20 cellular contexts compared by ENCODE assay signal in genomic region chr10:84049300-84050015, GRCh38.
A peak's percentile ranks its signal among the peaks of the same experiment; 100 is the strongest.
DNase-seq lines count a peak whose midpoint lies in the region; ATAC-seq, FAIRE-seq and TF ChIP-seq lines count a peak whose summit lies in the region.
"Had no signal": no experiment of that assay in that cellular context is flagged by ENCODE, and none has a peak within 500 bp of the region (broad histone marks: within the 10 kb centered on the region; RNA-seq: fewer than 3 reads in every experiment).

No MANE protein-coding gene starts in this region.

- H3K27ac ChIP-seq in IMR-90 (ENCODE audit: insufficient read depth, low read length) (no peak overlapping the region), H1 (ENCODE audit: low read depth, low read length) (no peak overlapping the region), trophoblast cell (ENCODE audit: low read depth, low read length) (no peak overlapping the region)
- H3K27ac ChIP-seq: HL-60 had no signal

- TF ChIP-seq CTCF in IMR-90 (conservative IDR thresholded peaks at IDR 0.05; ENCODE audit: low read depth, low read length) (no peak), H1 (IDR thresholded peaks at IDR 0.05; ENCODE audit: control extremely low read depth in 1 of 3, insufficient read depth in 1 of 3, low read depth in 1 of 3, low read length in 3 of 3) (no peak), D721Med (IDR thresholded peaks at IDR 0.05; ENCODE audit: insufficient read depth, missing control alignments) (no peak)

- BruUV-seq in IMR-90 (replicated peaks; lab: Mats Ljungman, UMichigan): no TSS peak

- H2BK20ac ChIP-seq in IMR-90 (ENCODE audit: low read depth, low read length) (no peak overlapping the region), H1 (ENCODE audit: low read length) (no peak overlapping the region)

- H3K18ac ChIP-seq in IMR-90 (ENCODE audit: low read depth, low read length): no peak overlapping the region
- no peak overlapping the region for H3K18ac ChIP-seq in H1 (ENCODE audit: extremely low read depth, low read length)
- no peak overlapping the region for H3K18ac ChIP-seq in trophoblast cell (ENCODE audit: low read length)

- no peaks in the 10 kb centered on the region; the same call in 1 of the 2 replicates for H3K23me2 ChIP-seq in H1 (ENCODE audit: low read depth, low read length)

- H2AK5ac ChIP-seq in IMR-90 (ENCODE audit: low read depth, low read length): no peak overlapping the region
- no peak overlapping the region for H2AK5ac ChIP-seq in H1 (ENCODE audit: low read depth, low read length)
- no peak overlapping the region for H2AK5ac ChIP-seq in trophoblast cell (ENCODE audit: low read length)

- H3K4ac ChIP-seq in IMR-90 (ENCODE audit: low read depth, low read length) (no peak overlapping the region), H1 (replicated peaks; ENCODE audit: insufficient read length, low read depth, low read length) (no peak overlapping the region), trophoblast cell (ENCODE audit: low read depth, low read length) (no peak overlapping the region)

- H2AFZ ChIP-seq in IMR-90 (replicated peaks; ENCODE audit: low read length, poor library complexity) (no peak overlapping the region), H1 (ENCODE audit: low read length) (no peak overlapping the region), trophoblast cell (ENCODE audit: insufficient read depth, low read length, poor library complexity) (no peak overlapping the region)

- H3K9ac ChIP-seq in IMR-90 (ENCODE audit: low read depth, low read length): no peak overlapping the region
- no peak overlapping the region for H3K9ac ChIP-seq in H1 (replicated peaks in 1 of 4; ENCODE audit: extremely low read depth in 1 of 4, low read depth in 3 of 4, low read length in 3 of 4)
- no peak overlapping the region for H3K9ac ChIP-seq in trophoblast cell (ENCODE audit: low read length)

- no peak overlapping the region for H2AK9ac ChIP-seq in IMR-90 (replicated peaks; ENCODE audit: low read depth, low read length, poor library complexity)

- H2BK15ac ChIP-seq in IMR-90 (ENCODE audit: low read depth, low read length): no peak overlapping the region
- no peak overlapping the region for H2BK15ac ChIP-seq in H1 (ENCODE audit: low read length)

- no peak overlapping the region for H3K4me2 ChIP-seq in IMR-90 (ENCODE audit: low read depth, low read length)
- no peak overlapping the region for H3K4me2 ChIP-seq in H1 (ENCODE audit: insufficient read depth in 1 of 2, low read depth in 2 of 2, low read length in 2 of 2)
- no peak overlapping the region for H3K4me2 ChIP-seq in trophoblast cell (ENCODE audit: low read length)

- ATAC-seq in IMR-90 (ENCODE audit: low read depth): no peak

- CTCF ChIA-PET in IMR-90 (lab: Yijun Ruan, JAX): no interaction called here
- CTCF ChIA-PET in H1 (lab: Charles Lee; ENCODE audit: partially characterized antibody): interaction anchor here (2.0 to 2.8 kb wide), 2 partner anchors 10 to 27 kb away, joined by 5 to 14 read pairs; no protein-coding TSS in a partner anchor

- H2BK120ac ChIP-seq in IMR-90 (ENCODE audit: low read depth, low read length) (no peak overlapping the region), H1 (replicated peaks; ENCODE audit: low read depth, low read length) (no peak overlapping the region), trophoblast cell (ENCODE audit: insufficient read depth, low read length, poor library complexity) (no peak overlapping the region)

- TF ChIP-seq RAD21 in IMR-90 (IDR thresholded peaks at IDR 0.05; ENCODE audit: low read length) (no peak), H1 (IDR thresholded peaks at IDR 0.05 in 1 of 2, conservative IDR thresholded peaks at IDR 0.05 in 1 of 2; ENCODE audit: low read depth in 2 of 2, low read length in 2 of 2) (no peak)

- H2BK5ac ChIP-seq in IMR-90 (ENCODE audit: low read depth, low read length, poor library complexity, severe bottlenecking) (no peak overlapping the region), H1 (ENCODE audit: low read depth, low read length) (no peak overlapping the region), trophoblast cell (ENCODE audit: low read depth, low read length, poor library complexity) (peak overlapping the region; percentile 7)

- H3K4me3 ChIP-seq in IMR-90 (ENCODE audit: insufficient read depth, low read depth, low read length) (no peak overlapping the region), H1 (ENCODE audit: extremely low read depth in 1 of 4, insufficient read depth in 2 of 4, low read depth in 3 of 4, low read length in 4 of 4) (no peak overlapping the region), trophoblast cell (ENCODE audit: low read depth, low read length) (no peak overlapping the region)

- no peak overlapping the region for H4K12ac ChIP-seq in trophoblast cell (ENCODE audit: low read depth, low read length)

- H3K9me1 ChIP-seq in IMR-90 (ENCODE audit: insufficient read depth, low read length): no peaks in the 10 kb centered on the region

- no peak overlapping the region for H4K8ac ChIP-seq in IMR-90 (ENCODE audit: low read depth in 2 of 2, low read length in 2 of 2)
- H4K8ac ChIP-seq in H1 (ENCODE audit: extremely low read depth, insufficient read depth, low read length): no peak overlapping the region
- no peak overlapping the region for H4K8ac ChIP-seq in trophoblast cell (ENCODE audit: low read depth, low read length)

- H3K27me3 ChIP-seq in IMR-90 (ENCODE audit: control insufficient read depth, insufficient read depth, low read length) (no peaks in the 10 kb centered on the region), H1 (replicated peaks in 1 of 4; ENCODE audit: control insufficient read depth in 3 of 4, extremely low read depth in 1 of 4, insufficient read depth in 3 of 4, low read length in 3 of 4) (no peaks in the 10 kb centered on the region), trophoblast cell (ENCODE audit: insufficient read depth, low read length) (no peaks in the 10 kb centered on the region)
- H3K27me3 ChIP-seq: BE2C had no signal

- dilution Hi-C loops in IMR-90 (cut with HindIII; ENCODE audit: low sequenced_read_pairs, unreplicated experiment): no loop called here

- no peak for FAIRE-seq in H1 (lab: Jason Lieb, UNC)
- no peak for FAIRE-seq in D721Med (lab: Jason Lieb, UNC)
- FAIRE-seq: H54 had no signal

- H3K79me2 ChIP-seq in H1 (ENCODE audit: control insufficient read depth in 1 of 2, insufficient read depth in 2 of 2, low read length in 2 of 2): no peaks in the 10 kb centered on the region
- H3K79me2 ChIP-seq in trophoblast cell (ENCODE audit: control insufficient read depth, insufficient read depth, low read length, poor library complexity): no peaks in the 10 kb centered on the region

- TF ChIP-seq POLR2A in IMR-90 (IDR thresholded peaks at IDR 0.05; ENCODE audit: low read depth, low read length): no peak
- TF ChIP-seq POLR2A in H1 (IDR thresholded peaks at IDR 0.05; ENCODE audit: control extremely low read depth in 1 of 2, low read depth in 2 of 2, low read length in 2 of 2): no peak

- H2BK12ac ChIP-seq in H1 (ENCODE audit: low read depth, low read length) (no peak overlapping the region), trophoblast cell (ENCODE audit: low read length) (no peak overlapping the region)

- POLR2A ChIA-PET in IMR-90 (lab: Charles Lee; ENCODE audit: unreplicated experiment) (no interaction called here), H1 (lab: Charles Lee; ENCODE audit: partially characterized antibody) (no interaction called here)

- H4K20me1 ChIP-seq in IMR-90 (ENCODE audit: insufficient read depth, low read length) (no peaks in the 10 kb centered on the region), H1 (replicated peaks in 1 of 2; ENCODE audit: control insufficient read depth in 1 of 2, insufficient read depth in 2 of 2, low read length in 2 of 2) (no peaks in the 10 kb centered on the region)

- H4K5ac ChIP-seq in IMR-90 (ENCODE audit: low read depth, low read length): no peak overlapping the region
- H4K5ac ChIP-seq in H1 (ENCODE audit: insufficient read length, low read depth, low read length): no peak overlapping the region

- H3K36me3 ChIP-seq in IMR-90 (ENCODE audit: control insufficient read depth, insufficient read depth, low read length) (no peaks in the 10 kb centered on the region), H1 (ENCODE audit: control insufficient read depth in 2 of 4, insufficient read depth in 4 of 4, low read length in 3 of 4) (no peaks in the 10 kb centered on the region), trophoblast cell (ENCODE audit: control insufficient read depth in 1 of 2, insufficient read depth in 2 of 2, low read length in 2 of 2) (no peaks in the 10 kb centered on the region)
- H3K36me3 ChIP-seq: BE2C had no signal

- H3K23ac ChIP-seq in IMR-90 (ENCODE audit: low read depth, low read length) (no peak overlapping the region), H1 (ENCODE audit: insufficient read length) (no peak overlapping the region), trophoblast cell (ENCODE audit: low read length) (no peak overlapping the region)

- no peaks in the 10 kb centered on the region for H3K4me1 ChIP-seq in IMR-90 (ENCODE audit: control insufficient read depth, insufficient read depth, low read length)
- H3K4me1 ChIP-seq in H1 (replicated peaks in 1 of 4; ENCODE audit: control insufficient read depth in 3 of 4, insufficient read depth in 4 of 4, low read length in 3 of 4): no peaks in the 10 kb centered on the region
- peaks cover 0 to 4% of the 10 kb centered on the region in 2 experiments for H3K4me1 ChIP-seq in trophoblast cell (ENCODE audit: control insufficient read depth in 1 of 2, insufficient read depth in 2 of 2, low read length in 2 of 2)
- H3K4me1 ChIP-seq: BE2C, Caco-2 had no signal

- in situ Hi-C loops in IMR-90 (cut with MboI; ENCODE audit: low sequenced_read_pairs): no loop called here

- WGBS in IMR-90 (ENCODE audit: extremely low coverage in 2 of 2, insufficient read length in 1 of 2), 2 experiments: no CpG with 5 or more reads among the region's 3 CpGs
- 96% methylated on average over 3 of the region's 3 CpGs; no CpG with 5 or more reads in 1 of the 2 experiments for WGBS in H1 (ENCODE audit: extremely low coverage in 1 of 2, insufficient coverage in 1 of 2, insufficient read length in 1 of 2, insufficient replicate concordance in 2 of 2, low coverage in 1 of 2, low lambda C conversion rate in 2 of 2, missing lambda C conversion rate in 1 of 2), 2 experiments
- whole genome bisulfite sequencing in trophoblast cell (ENCODE audit: extremely low coverage, insufficient coverage, insufficient read length): no CpG with 5 or more reads among the region's 3 CpGs

- H3K14ac ChIP-seq in IMR-90 (replicated peaks; ENCODE audit: low read depth, low read length) (no peak overlapping the region), H1 (ENCODE audit: insufficient read length) (no peak overlapping the region), trophoblast cell (ENCODE audit: low read length) (no peak overlapping the region)

- H4K91ac ChIP-seq in IMR-90 (ENCODE audit: insufficient read depth, low read depth, low read length) (no peak overlapping the region), H1 (replicated peaks; ENCODE audit: insufficient read length, low read length) (no peak overlapping the region), trophoblast cell (ENCODE audit: low read depth, low read length) (no peak overlapping the region)

- TF ChIP-seq EP300 in H1 (IDR thresholded peaks at IDR 0.05; ENCODE audit: borderline replicate concordance in 1 of 2, low read depth in 2 of 2, low read length in 2 of 2): no peak

- DNase-seq in IMR-90: no peak
- peak; percentile 14 for DNase-seq in astrocyte of the hippocampus (ENCODE audit: low read depth, low spot score)
- no peak for DNase-seq in H1 (ENCODE audit: low read depth in 1 of 2, low spot score in 2 of 2)
- no peak for DNase-seq in trophoblast cell
- no peak for DNase-seq in D721Med (ENCODE audit: insufficient read length, low spot score)
- no peak for DNase-seq in EL
- DNase-seq in stimulated activated CD4-positive, alpha-beta T cell treated with anti-CD3 and anti-CD28 coated beads, Interleukin-1b, Interleukin-23, amount 100 ng/mL, for 48 hours: no peak
- DNase-seq in stimulated activated CD4-positive, alpha-beta T cell treated with anti-CD3 and anti-CD28 coated beads, Interleukin-15, amount 100 ng/mL, for 24 hours: no peak
- DNase-seq: ACHN; BE2C; C1 segment of cervical spinal cord; Caco-2; CD4-positive, alpha-beta T cell; DMS153; DMS79; GF-D8; HCEC 1CT; KG1 had no signal

- intact Hi-C loops in IMR-90 (cut with micrococcal nuclease): no loop called here

- H3K9me3 ChIP-seq in IMR-90 (ENCODE audit: control insufficient read depth, insufficient read depth, low read length) (no peaks in the 10 kb centered on the region), H1 (ENCODE audit: insufficient read depth in 2 of 2, low read depth in 1 of 2, low read length in 1 of 2) (peaks cover 3 to 4% of the 10 kb centered on the region in 2 experiments; a peak in 1 of 4 replicates), trophoblast cell (ENCODE audit: insufficient read depth, low read depth, low read length) (peaks cover 3% of the 10 kb centered on the region)
- H3K9me3 ChIP-seq: BE2C had no signal

- H3K79me1 ChIP-seq in IMR-90 (ENCODE audit: low read depth in 1 of 2, low read length in 2 of 2) (no peaks in the 10 kb centered on the region), H1 (ENCODE audit: low read depth, low read length) (no peaks in the 10 kb centered on the region), trophoblast cell (ENCODE audit: low read length) (peaks cover 8% of the 10 kb centered on the region)

- H3K56ac ChIP-seq in IMR-90 (ENCODE audit: extremely low read depth, insufficient read depth, low read length) (no peak overlapping the region), H1 (replicated peaks; ENCODE audit: insufficient read length, low read depth, low read length) (no peak overlapping the region)
